In the genomic region with DNA sequence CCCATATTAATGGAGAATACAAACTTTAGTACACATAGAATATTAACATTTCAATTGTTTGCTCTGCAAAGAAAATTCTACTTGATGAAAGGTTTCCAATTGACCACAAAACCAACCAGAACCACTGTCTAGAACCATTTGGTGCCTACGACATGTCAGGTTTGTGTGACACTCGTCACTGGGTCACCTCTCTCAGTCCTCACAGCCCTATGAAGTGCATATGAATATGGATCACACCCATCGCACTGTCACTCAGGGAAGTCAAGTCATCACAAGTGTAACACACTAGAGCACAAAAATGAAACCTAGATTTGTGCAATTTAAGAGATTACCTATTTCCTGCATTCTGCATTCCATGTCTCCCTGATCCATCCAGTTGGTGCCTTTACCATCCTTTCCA, we compare ENCODE assay signal across 12 cellular contexts. TPM values are rescaled to one million over a fixed set of nuclear protein-coding genes. Genes with fewer than 3 reads are reported as not detected.
A peak's percentile ranks its signal among the peaks of the same experiment; 100 is the strongest.
DNase-seq lines count a peak whose midpoint lies in the region; ATAC-seq, FAIRE-seq and TF ChIP-seq lines count a peak whose summit lies in the region.
"Had no signal": no experiment of that assay in that cellular context is flagged by ENCODE, and none has a peak within 500 bp of the region (broad histone marks: within the 10 kb centered on the region; RNA-seq: fewer than 3 reads in every experiment).

No MANE protein-coding gene starts in this region.

- H3K27me3 ChIP-seq in left lung: no peaks in the 10 kb centered on the region
- H3K27me3 ChIP-seq: heart right ventricle, SJSA1 had no signal

- FAIRE-seq in urothelium cell line (lab: Jason Lieb, UNC): peak; percentile 9

- no peaks in the 10 kb centered on the region for H3K9me3 ChIP-seq in left lung
- H3K9me3 ChIP-seq: HAP-1, heart right ventricle, SJSA1 had no signal

- no peak for ATAC-seq in left lung

- DNase-seq in stimulated activated CD4-positive, alpha-beta T cell treated with anti-CD3 and anti-CD28 coated beads, Interleukin-4, amount 100 ng/mL, for 24 hours: peak; percentile 13
- no peak for DNase-seq in stimulated activated CD4-positive, alpha-beta T cell treated with anti-CD3 and anti-CD28 coated beads, Interleukin-4, amount 100 ng/mL, for 4 hours
- DNase-seq in left lung (no peak), urothelium cell line (ENCODE audit: low spot score) (no peak), NCI-H1105 treated with DMSO at 0.1 percent for 48 hours (lab: John Stamatoyannopoulos, UW) (no peak), NCI-H1417 treated with DMSO at 0.1 percent for 48 hours (lab: John Stamatoyannopoulos, UW) (no peak), DMS114 treated with DMSO at 0.1 percent for 48 hours (lab: John Stamatoyannopoulos, UW; ENCODE audit: unreplicated experiment) (no peak)
- DNase-seq: anterior cingulate cortex, heart right ventricle had no signal

- peaks cover 68% of the 10 kb centered on the region for H3K4me1 Mint-ChIP-seq in T-helper 1 cell treated with Interleukin-12 subunit alpha and Interleukin-12 subunit beta and Interleukin-4 antibody, amounts not matched to agents 30 μg/mL and 1 μg/mL, for 36 hours (ENCODE audit: low read depth)

- intact Hi-C loops in left lung (cut with DNase I): no loop called here

- H3K27ac Mint-ChIP-seq in T-helper 1 cell treated with Interleukin-12 subunit alpha and Interleukin-12 subunit beta and Interleukin-4 antibody, amounts not matched to agents 30 μg/mL and 1 μg/mL, for 36 hours: peak overlapping the region; percentile 97

- no peak for TF ChIP-seq CTCF in left lung (IDR thresholded peaks at IDR 0.05)

- H3K36me3 ChIP-seq in left lung: peaks cover 0 to 11% of the 10 kb centered on the region in 2 donors
- H3K36me3 ChIP-seq: HAP-1 had no signal

- peak overlapping the region; percentile 85 to 96 for H3K27ac ChIP-seq in left lung
- H3K27ac ChIP-seq: SJSA1 had no signal

- no peaks in the 10 kb centered on the region for H3K27me3 Mint-ChIP-seq in T-helper 1 cell treated with Interleukin-12 subunit alpha and Interleukin-12 subunit beta and Interleukin-4 antibody, amounts not matched to agents 30 μg/mL and 1 μg/mL, for 36 hours (ENCODE audit: low read depth)

- H3K36me3 Mint-ChIP-seq in T-helper 1 cell treated with Interleukin-12 subunit alpha and Interleukin-12 subunit beta and Interleukin-4 antibody, amounts not matched to agents 30 μg/mL and 1 μg/mL, for 36 hours (ENCODE audit: low read depth): peaks cover 26% of the 10 kb centered on the region

- no peak overlapping the region for H3K4me3 ChIP-seq in left lung
- H3K4me3 ChIP-seq: HAP-1, heart right ventricle, SJSA1 had no signal

- H3K4me3 Mint-ChIP-seq in T-helper 1 cell treated with Interleukin-12 subunit alpha and Interleukin-12 subunit beta and Interleukin-4 antibody, amounts not matched to agents 30 μg/mL and 1 μg/mL, for 36 hours: peak overlapping the region; percentile 76

- peaks cover 9 to 88% of the 10 kb centered on the region in 2 donors for H3K4me1 ChIP-seq in left lung

- H3K9me3 Mint-ChIP-seq in T-helper 1 cell treated with Interleukin-12 subunit alpha and Interleukin-12 subunit beta and Interleukin-4 antibody, amounts not matched to agents 30 μg/mL and 1 μg/mL, for 36 hours: no peaks in the 10 kb centered on the region

RNA-seq across cellular contexts. Expression of a gene that starts 43.7 kb away (rescaled TPM):
- total RNA-seq in left lung: 10 to 100 TPM; 35.6 to 50.1 TPM
